ENCODE assay signal across 8 cellular contexts in the genomic region with DNA sequence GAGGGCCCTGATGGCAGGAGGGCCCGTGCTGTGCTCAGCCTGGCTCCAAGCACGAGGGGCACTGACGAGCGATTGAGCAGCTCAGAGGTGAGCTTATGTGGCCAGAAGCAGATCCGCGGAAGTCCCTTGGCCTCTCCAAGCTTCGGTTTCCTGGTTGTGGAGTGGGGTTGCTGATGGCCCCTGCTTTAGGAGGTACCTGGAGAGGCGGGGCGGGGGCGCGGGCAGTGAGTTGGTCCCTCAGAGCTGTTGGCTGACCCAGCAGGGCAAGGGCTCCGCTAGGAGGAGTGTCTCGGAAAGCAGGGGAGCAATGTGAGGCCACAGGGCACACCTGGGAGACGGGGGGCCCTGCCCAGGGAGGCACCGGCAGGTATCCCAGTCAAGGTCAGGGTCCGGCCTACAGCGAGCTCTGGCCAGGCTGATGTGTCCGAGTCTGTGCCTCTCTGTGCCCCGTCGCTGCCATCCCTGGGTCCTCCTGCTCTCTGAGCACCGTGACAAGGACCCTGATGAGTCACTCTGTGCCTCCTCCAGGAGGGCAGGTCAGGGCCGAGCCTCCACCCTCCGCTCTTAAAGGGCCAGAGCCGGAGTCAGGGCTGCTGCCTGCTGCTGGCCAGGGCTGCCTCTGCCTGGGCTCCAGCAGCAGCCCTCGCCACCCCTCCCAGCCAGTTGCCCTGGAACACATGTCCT. TPM values are rescaled to one million over a fixed set of nuclear protein-coding genes. Genes with fewer than 3 reads are reported as not detected.
DNase-seq lines count a peak whose midpoint lies in the region; ATAC-seq lines count a peak whose summit lies in the region.

No MANE protein-coding gene starts in this region.

- no peaks in the 10 kb centered on the region for H3K9me3 ChIP-seq in ES-I3 (ENCODE audit: control insufficient read depth, insufficient read depth, low read length)
- H3K9me3 ChIP-seq in endocrine pancreas (ENCODE audit: control insufficient read depth, low read length): no peaks in the 10 kb centered on the region

- H3K9ac ChIP-seq in ES-I3 (ENCODE audit: low read depth, low read length) (peak overlapping the region; percentile 41; the same call in 1 of the 2 replicates), endocrine pancreas (ENCODE audit: control insufficient read depth, insufficient read depth, low read length) (peak overlapping the region; percentile 48)

- H3K36me3 ChIP-seq in ES-I3 (ENCODE audit: insufficient read depth, low read length): no peaks in the 10 kb centered on the region
- no peaks in the 10 kb centered on the region for H3K36me3 ChIP-seq in endocrine pancreas (ENCODE audit: control insufficient read depth, insufficient read depth, low read length)

- H3K4me1 ChIP-seq in ES-I3 (ENCODE audit: insufficient read depth, low read length) (peaks cover 20% of the 10 kb centered on the region), endocrine pancreas (ENCODE audit: control insufficient read depth, insufficient read depth, low read length) (no peaks in the 10 kb centered on the region)

- ATAC-seq in GM18873 (IDR thresholded peaks at IDR 0.05; ENCODE audit: low FRiP score, unreplicated experiment) (no peak), GM18907 (IDR thresholded peaks at IDR 0.05; ENCODE audit: unreplicated experiment) (no peak), GM18520 (IDR thresholded peaks at IDR 0.05; ENCODE audit: unreplicated experiment) (no peak)

- no peak overlapping the region for H3K4me3 ChIP-seq in endocrine pancreas (ENCODE audit: control insufficient read depth, insufficient read depth, low read length)

- peak; percentile 79 for DNase-seq in NCI-H510A treated with DMSO at 0.1 percent for 48 hours (lab: John Stamatoyannopoulos, UW)
- DNase-seq in myocyte (ENCODE audit: low read depth): peak; percentile 64
- DNase-seq in germinal center (ENCODE audit: low spot score): no peak

- no peaks in the 10 kb centered on the region for H3K27me3 ChIP-seq in endocrine pancreas (ENCODE audit: control insufficient read depth, insufficient read depth, low read length)

RNA-seq across cellular contexts. Expression of a gene that starts 14.8 kb away (rescaled TPM):
- 55.2 and 59.7 TPM in 2 replicates for total RNA-seq in myocyte
- 58.1 TPM for polyA plus RNA-seq in myocyte (2012)
